Comparison of ENCODE assay signal across 14 cellular contexts in the genomic region with DNA sequence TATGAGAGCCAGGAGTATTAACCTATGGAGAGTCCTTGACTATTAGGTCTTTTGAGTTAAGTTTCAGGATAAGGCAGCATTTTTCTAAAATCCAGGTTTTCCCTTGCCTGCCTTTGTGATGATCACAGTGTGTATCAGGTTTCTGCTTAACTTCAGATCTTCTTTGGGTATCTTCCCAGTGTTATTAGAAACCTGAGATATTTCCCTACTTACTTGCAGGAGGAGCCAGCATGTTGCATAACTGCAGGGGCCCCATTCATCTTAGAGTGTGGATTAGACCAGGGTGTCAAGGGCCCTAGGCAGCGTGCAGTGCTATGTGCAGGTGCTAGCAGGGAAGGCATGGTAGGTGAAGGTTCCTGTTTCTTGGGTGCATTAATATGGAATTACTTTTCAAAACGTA.
DNase-seq lines count a peak whose midpoint lies in the region; TF ChIP-seq lines count a peak whose summit lies in the region.
"Had no signal": no experiment of that assay in that cellular context is flagged by ENCODE, and none has a peak within 500 bp of the region (broad histone marks: within the 10 kb centered on the region; RNA-seq: fewer than 3 reads in every experiment).

No MANE protein-coding gene starts in this region.

- intact Hi-C loops in A673 (cut with micrococcal nuclease; ENCODE audit: unreplicated experiment), result no loop called here

- H3K36me3 ChIP-seq in A673 (ENCODE audit: insufficient read depth, low read length, poor library complexity, severe bottlenecking), result no peaks in the 10 kb centered on the region
- no peaks in the 10 kb centered on the region for H3K36me3 ChIP-seq in HUES48 (ENCODE audit: control insufficient read depth, insufficient read depth, low read length)
- H3K36me3 ChIP-seq in muscle layer of colon (ENCODE audit: insufficient read depth, low read length), result no peaks in the 10 kb centered on the region

- H3K27me3 ChIP-seq in A673 (replicated peaks; ENCODE audit: insufficient read depth, low read depth, low read length, poor library complexity), result no peaks in the 10 kb centered on the region
- H3K27me3 ChIP-seq in HUES48 (ENCODE audit: control insufficient read depth, insufficient read depth, low read length), result no peaks in the 10 kb centered on the region
- no peaks in the 10 kb centered on the region for H3K27me3 ChIP-seq in muscle layer of colon (ENCODE audit: control insufficient read depth in 1 of 2, insufficient read depth in 2 of 2, low read length in 2 of 2)

- DNase-seq in A673 (ENCODE audit: low spot score) (peak; percentile 34), NCI-H1417 treated with DMSO at 0.1 percent for 48 hours (lab: John Stamatoyannopoulos, UW) (no peak), DMS53 treated with DMSO at 0.1 percent for 48 hours (lab: John Stamatoyannopoulos, UW; ENCODE audit: unreplicated experiment) (no peak), SHP77 (lab: John Stamatoyannopoulos, UW) (no peak)
- no peak for DNase-seq in activated effector memory CD4-positive, alpha-beta T cell treated with Interleukin-2 at 50 U/mL for 16 hours
- DNase-seq: activated CD4-positive, CD25-positive, alpha-beta regulatory T cell; NCI-H2227 treated with DMSO at 0.1 percent for 48 hours; RPMI8226; stimulated activated CD4-positive, alpha-beta T cell treated with anti-CD3 and anti-CD28 coated beads, Interleukin-4, amount 100 ng/mL, for 24 hours had no signal

- TF ChIP-seq CTCF in A673 (conservative IDR thresholded peaks at IDR 0.05; ENCODE audit: low read depth, low read length) (no peak), brain (conservative IDR thresholded peaks at IDR 0.05) (no peak)

- peaks cover 15% of the 10 kb centered on the region for H3K36me3 Mint-ChIP-seq in brain
- H3K36me3 Mint-ChIP-seq: natural killer cell treated with Interleukin-12 subunit alpha and Interleukin-12 subunit beta and Interleukin-15 and Interleukin-18, amount 100 ng/mL, for 72 hours had no signal

- peaks cover 20% of the 10 kb centered on the region for H3K4me1 ChIP-seq in A673 (ENCODE audit: insufficient read depth, low read length, poor library complexity, severe bottlenecking)
- H3K4me1 ChIP-seq in HUES48 (ENCODE audit: control insufficient read depth, insufficient read depth, low read length), result peaks cover 34% of the 10 kb centered on the region
- H3K4me1 ChIP-seq in muscle layer of colon (ENCODE audit: insufficient read depth, low read length), result peaks cover 61% of the 10 kb centered on the region

- BruUV-seq in A673 (replicated peaks; lab: Mats Ljungman, UMichigan), result no TSS peak

- POLR2A ChIA-PET in A673 (lab: Charles Lee; ENCODE audit: low non-redundant PET), result no interaction called here

- no peak overlapping the region; the same call in 1 of the 2 replicates for H3K9ac ChIP-seq in HUES48 (ENCODE audit: low read depth, low read length)
- H3K9ac ChIP-seq in muscle layer of colon (ENCODE audit: low read length), result no peak overlapping the region
- H3K9ac ChIP-seq: BLaER1 treated with 17β-estradiol and CSF1 and Interleukin-3, amounts not matched to agents 10 nM and 100 nM had no signal

- H3K4me3 Mint-ChIP-seq in brain, result peak overlapping the region in 2 of 5 experiments; percentile 12 to 36
- H3K4me3 Mint-ChIP-seq: natural killer cell treated with Interleukin-12 subunit alpha and Interleukin-12 subunit beta and Interleukin-15 and Interleukin-18, amount 100 ng/mL, for 72 hours had no signal

- no peak overlapping the region for H3K27ac ChIP-seq in A673 (ENCODE audit: low read depth, low read length, poor library complexity, severe bottlenecking)
- peak overlapping the region; percentile 44 for H3K27ac ChIP-seq in HUES48 (ENCODE audit: low read depth, low read length)
- H3K27ac ChIP-seq in muscle layer of colon (ENCODE audit: low read depth, low read length), result peak overlapping the region; percentile 3
- H3K27ac ChIP-seq: BLaER1 treated with 17β-estradiol and CSF1 and Interleukin-3, amounts not matched to agents 10 nM and 100 nM had no signal

- no peaks in the 10 kb centered on the region for H3K27me3 Mint-ChIP-seq in brain

- H3K9me3 ChIP-seq in A673 (ENCODE audit: low read depth, low read length, poor library complexity, severe bottlenecking) (no peaks in the 10 kb centered on the region), HUES48 (ENCODE audit: control insufficient read depth, insufficient read depth, low read length) (no peaks in the 10 kb centered on the region), muscle layer of colon (ENCODE audit: low read length) (no peaks in the 10 kb centered on the region)

- H3K4me3 ChIP-seq in A673 (ENCODE audit: low read depth, low read length, poor library complexity, severe bottlenecking) (no peak overlapping the region), HUES48 (ENCODE audit: low read depth, low read length) (no peak overlapping the region), muscle layer of colon (ENCODE audit: low read depth in 1 of 2, low read length in 2 of 2) (no peak overlapping the region)
- H3K4me3 ChIP-seq: BLaER1 treated with 17β-estradiol and CSF1 and Interleukin-3, amounts not matched to agents 10 nM and 100 nM had no signal

- peaks cover 65% of the 10 kb centered on the region for H3K4me1 Mint-ChIP-seq in brain

- H3K9me3 Mint-ChIP-seq in brain, result peaks cover 3 to 9% (median 3%) of the 10 kb centered on the region in 5 experiments

- CTCF ChIA-PET in A673 (lab: Charles Lee), result no interaction called here

- H3K27ac Mint-ChIP-seq in brain, result peak overlapping the region in 4 of 5 experiments; percentile 61 to 90 (median 86)
